25 cellular contexts compared by ENCODE assay signal in genomic region chr11:11807811-11808210, GRCh38.
"Had no signal": no experiment of that assay in that cellular context is flagged by ENCODE, and none has a peak within 500 bp of the region (broad histone marks: within the 10 kb centered on the region; RNA-seq: fewer than 3 reads in every experiment).

No MANE protein-coding gene starts in this region.

- H3K27me3 ChIP-seq: breast epithelium, colonic mucosa, gastroesophageal sphincter, hepatocyte, neural progenitor cell, upper lobe of left lung, vagina had no signal

- DNase-seq: activated B cell treated with CpG ODN at 0.5 μM for 24 hours; activated CD4-positive, alpha-beta T cell treated with anti-CD3 and anti-CD28 coated beads, Interleukin-2, amount 50 U/mL, for 1 hour; activated CD8-positive, alpha-beta T cell treated with anti-CD3 and anti-CD28 coated beads for 36 hours; activated gamma-delta T cell treated with Interleukin-2 at 50 U/mL for 16 hours; activated naive CD4-positive, alpha-beta T cell treated with anti-CD3 and anti-CD28 coated beads, Interleukin-2, amount 50 U/mL, for 16 hours; activated T-cell treated with anti-CD3 and anti-CD28 coated beads, Interleukin-2, amount 50 U/mL, for 4 hours; amniotic stem cell; colonic mucosa; effector memory CD4-positive, alpha-beta T cell; kidney; mesendoderm; natural killer cell; stimulated activated naive CD4-positive, alpha-beta T cell treated with Interleukin-2 at 50 U/mL for 16 hours; T-helper 17 cell; T1000; upper lobe of left lung had no signal

- H3K27ac ChIP-seq: breast epithelium, colonic mucosa, hepatocyte, neural progenitor cell, SK-N-MC, upper lobe of left lung, vagina had no signal

- ATAC-seq: activated CD8-positive, alpha-beta T cell treated with anti-CD3 and anti-CD28 coated beads for 36 hours; activated T-cell treated with anti-CD3 and anti-CD28 coated beads, Interleukin-2, amount 50 U/mL, for 4 hours; activated T-helper 17 cell treated with anti-CD3 and anti-CD28 coated beads, Interleukin-2, amount 50 U/mL, for 72 hours; gastroesophageal sphincter; left lobe of liver; T-helper 17 cell had no signal

- H3K4me1 ChIP-seq: breast epithelium, colonic mucosa, neural progenitor cell, vagina had no signal

- H3K4me3 ChIP-seq: breast epithelium, colonic mucosa, gastroesophageal sphincter, hepatocyte, lung, neural progenitor cell, SK-N-MC, upper lobe of left lung, vagina had no signal

- H3K9me3 ChIP-seq: breast epithelium, colonic mucosa, gastroesophageal sphincter, upper lobe of left lung, vagina had no signal

- H3K36me3 ChIP-seq: breast epithelium, colonic mucosa, gastroesophageal sphincter, neural progenitor cell, upper lobe of left lung, vagina had no signal

- H3K9ac ChIP-seq: neural progenitor cell had no signal
